In genomic region chr12:109111775-109112491, GRCh38 we compare ENCODE assay signal across 8 cellular contexts. TPM values are rescaled to one million over a fixed set of nuclear protein-coding genes. Genes with fewer than 3 reads are reported as not detected.
DNase-seq lines count a peak whose midpoint lies in the region; ATAC-seq and TF ChIP-seq lines count a peak whose summit lies in the region.

No MANE protein-coding gene starts in this region.

- H3K27me3 ChIP-seq in HL-60 (ENCODE audit: insufficient read depth, poor library complexity, severe bottlenecking) (no peaks in the 10 kb centered on the region), gastrocnemius medialis (no peaks in the 10 kb centered on the region)

- in situ Hi-C loops in gastrocnemius medialis (cut with MboI; ENCODE audit: low sequenced_read_pairs in 4 of 4): loop anchor here in 1 of 4 donors (25.0 kb wide), 1 partner anchor 425 kb away; no protein-coding TSS in a partner anchor

- TF ChIP-seq POLR2A in gastrocnemius medialis (IDR thresholded peaks at IDR 0.05): no peak

- intact Hi-C loops in gastrocnemius medialis (cut with DNase I; ENCODE audit: low total_unique reads): loop anchor here (5.0 to 10.0 kb wide), 2 partner anchors 50 to 317 kb away; no protein-coding TSS in a partner anchor

- DNase-seq in C1 segment of cervical spinal cord (lab: John Stamatoyannopoulos, UW): peak in 9 of 14 donors; percentile 28 to 64 (median 39)
- DNase-seq in HL-60 (ENCODE audit: low read depth in 1 of 2, low spot score in 1 of 2): peak in 1 of 2 experiments; percentile 28
- DNase-seq in UCSD-AML1 (lab: John Stamatoyannopoulos, UW; ENCODE audit: unreplicated experiment): peak; percentile 28
- peak; percentile 71 to 72 for DNase-seq in cardiac fibroblast (ENCODE audit: low read depth in 2 of 2)
- peak; percentile 58 for DNase-seq in iPS-NIHi7 (ENCODE audit: extremely low spot score)
- peak in 1 of 2 donors; percentile 66 for DNase-seq in gastrocnemius medialis

- peaks cover 0 to 18% of the 10 kb centered on the region in 2 donors for H3K36me3 ChIP-seq in gastrocnemius medialis

- peak; percentile 69 for TF ChIP-seq CTCF in HL-60 (IDR thresholded peaks at IDR 0.05; ENCODE audit: insufficient read depth, low read length)
- TF ChIP-seq CTCF in cardiac fibroblast (IDR thresholded peaks at IDR 0.05; ENCODE audit: low read depth, low read length): peak; percentile 81
- peak in 4 of 5 experiments; percentile 60 to 88 (median 80) for TF ChIP-seq CTCF in gastrocnemius medialis (IDR thresholded peaks at IDR 0.05 in 4 of 5, conservative IDR thresholded peaks at IDR 0.05 in 1 of 5)

- no peak for ATAC-seq in gastrocnemius medialis
- no peak for ATAC-seq in GM18511 (IDR thresholded peaks at IDR 0.05; ENCODE audit: unreplicated experiment)
- ATAC-seq in HG03175 (IDR thresholded peaks at IDR 0.05; ENCODE audit: unreplicated experiment): no peak

- H3K9me3 ChIP-seq in gastrocnemius medialis: no peaks in the 10 kb centered on the region

- peaks cover 27 to 51% of the 10 kb centered on the region in 2 donors for H3K4me1 ChIP-seq in gastrocnemius medialis

- no peak overlapping the region for H3K27ac ChIP-seq in HL-60 (replicated peaks)
- peak overlapping the region; percentile 93 to 99 (median 97) for H3K27ac ChIP-seq in gastrocnemius medialis

- H3K4me3 ChIP-seq in HL-60 (replicated peaks; ENCODE audit: insufficient read depth, low read length): no peak overlapping the region
- peak overlapping the region; percentile 60 to 68 for H3K4me3 ChIP-seq in cardiac fibroblast (replicated peaks in 1 of 2; ENCODE audit: low read depth in 2 of 2, low read length in 2 of 2)
- H3K4me3 ChIP-seq in gastrocnemius medialis: peak overlapping the region; percentile 54 to 60 (median 58)

RNA-seq across cellular contexts. Expression of gene ACACB, which starts 4.5 kb away (rescaled TPM):
- total RNA-seq in gastrocnemius medialis: 1,000 to 10,000 TPM in 1 of 4 donors, 100 to 1,000 TPM in 3; 595 to 1,103 (median 698) TPM

RNA-seq across cellular contexts. Expression of gene UNG, which starts 14.5 kb away (rescaled TPM):
- 10 to 100 TPM; 38.7 to 45.3 (median 42.3) TPM for total RNA-seq in gastrocnemius medialis

RNA-seq across cellular contexts. Expression of gene ALKBH2, which starts 18.7 kb away (rescaled TPM):
- total RNA-seq in gastrocnemius medialis: 10 to 100 TPM in 3 of 4 donors, 1 to 10 TPM in 1; 8.7 to 22.5 (median 18.2) TPM

RNA-seq across cellular contexts. Expression of gene USP30, which starts 59.6 kb away (rescaled TPM):
- total RNA-seq in gastrocnemius medialis: 10 to 100 TPM in 3 of 4 donors, 1 to 10 TPM in 1; 6.4 to 21.2 (median 13.3) TPM
